Comparison of ENCODE assay signal across 18 cellular contexts in the genomic region with DNA sequence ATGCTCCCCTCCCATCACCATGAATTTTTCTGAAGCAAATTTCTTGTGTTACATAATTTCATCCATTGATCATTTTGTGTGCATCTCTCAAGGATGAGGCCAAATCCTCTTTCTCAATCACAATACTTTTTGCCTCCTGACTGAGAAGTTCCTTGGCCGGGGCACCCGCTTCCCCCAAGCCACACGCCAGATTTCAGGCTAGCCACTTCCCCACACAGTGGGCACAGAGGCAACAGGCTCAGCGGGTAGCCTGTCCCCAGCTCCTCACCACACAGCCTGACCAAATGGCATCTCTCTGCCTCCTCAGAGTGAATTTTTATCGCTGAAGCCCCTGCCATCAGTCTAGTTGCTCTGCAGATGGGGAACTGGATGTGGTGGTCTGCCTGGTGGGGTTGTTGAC. TPM values are rescaled to one million over a fixed set of nuclear protein-coding genes. Genes with fewer than 3 reads are reported as not detected.
"Had no signal": no experiment of that assay in that cellular context is flagged by ENCODE, and none has a peak within 500 bp of the region (broad histone marks: within the 10 kb centered on the region; RNA-seq: fewer than 3 reads in every experiment).

No MANE protein-coding gene starts in this region.

- H3K27me3 ChIP-seq: body of pancreas, sigmoid colon had no signal

- H3K36me3 ChIP-seq: cardiac muscle cell, sigmoid colon, thoracic aorta had no signal

- ATAC-seq: activated naive CD8-positive, alpha-beta T cell treated with anti-CD3 and anti-CD28 coated beads, Interleukin-2, amount 50 U/mL, for 24 hours had no signal

- H3K9me3 ChIP-seq: body of pancreas, sigmoid colon, thoracic aorta had no signal

- H3K4me3 Mint-ChIP-seq: activated B cell treated with CpG ODN at 0.5 μM for 24 hours; activated CD4-positive, alpha-beta T cell treated with anti-CD3 and anti-CD28 coated beads for 36 hours; activated naive CD8-positive, alpha-beta T cell treated with anti-CD3 and anti-CD28 coated beads, Interleukin-2, amount 50 U/mL, for 24 hours; mesothelial cell of epicardium; natural killer cell; T-helper 1 cell treated with Interleukin-12 subunit alpha and Interleukin-12 subunit beta and Interleukin-4 antibody, amounts not matched to agents 30 μg/mL and 1 μg/mL, for 36 hours; type B pancreatic cell had no signal

- H3K9me3 Mint-ChIP-seq: activated B cell treated with CpG ODN at 0.5 μM for 24 hours; activated naive CD8-positive, alpha-beta T cell treated with anti-CD3 and anti-CD28 coated beads, Interleukin-2, amount 50 U/mL, for 24 hours; mesothelial cell of epicardium; natural killer cell; T-helper 1 cell treated with Interleukin-12 subunit alpha and Interleukin-12 subunit beta and Interleukin-4 antibody, amounts not matched to agents 30 μg/mL and 1 μg/mL, for 36 hours; type B pancreatic cell had no signal

- H3K36me3 Mint-ChIP-seq: mesothelial cell of epicardium, natural killer cell, type B pancreatic cell had no signal

- H3K4me1 ChIP-seq: body of pancreas, sigmoid colon had no signal

- H3K4me3 ChIP-seq: body of pancreas, cardiac muscle cell, sigmoid colon, smooth muscle cell, thoracic aorta had no signal

- H3K27ac ChIP-seq: body of pancreas, cardiac muscle cell, sigmoid colon, thoracic aorta had no signal

- DNase-seq: T1000 had no signal

- H3K27ac Mint-ChIP-seq: activated CD4-positive, alpha-beta T cell treated with anti-CD3 and anti-CD28 coated beads for 36 hours; activated naive CD8-positive, alpha-beta T cell treated with anti-CD3 and anti-CD28 coated beads, Interleukin-2, amount 50 U/mL, for 24 hours; mesothelial cell of epicardium; natural killer cell; progenitor cell of endocrine pancreas had no signal

- H3K4me1 Mint-ChIP-seq: natural killer cell had no signal

RNA-seq across cellular contexts. Expression of a gene that starts 9.9 kb away (rescaled TPM):
- total RNA-seq: dermis microvascular lymphatic vessel endothelial cell, endothelial cell of umbilical vein, esophagus mucosa, osteoblast had no signal
- polyA plus RNA-seq: cardiac muscle cell, endothelial cell of umbilical vein, smooth muscle cell had no signal

RNA-seq across cellular contexts. Expression of a gene that starts 17.6 kb away (rescaled TPM):
- total RNA-seq: esophagus mucosa, osteoblast, smooth muscle cell, thoracic aorta had no signal
